8 cellular contexts compared by ENCODE assay signal in the genomic region with DNA sequence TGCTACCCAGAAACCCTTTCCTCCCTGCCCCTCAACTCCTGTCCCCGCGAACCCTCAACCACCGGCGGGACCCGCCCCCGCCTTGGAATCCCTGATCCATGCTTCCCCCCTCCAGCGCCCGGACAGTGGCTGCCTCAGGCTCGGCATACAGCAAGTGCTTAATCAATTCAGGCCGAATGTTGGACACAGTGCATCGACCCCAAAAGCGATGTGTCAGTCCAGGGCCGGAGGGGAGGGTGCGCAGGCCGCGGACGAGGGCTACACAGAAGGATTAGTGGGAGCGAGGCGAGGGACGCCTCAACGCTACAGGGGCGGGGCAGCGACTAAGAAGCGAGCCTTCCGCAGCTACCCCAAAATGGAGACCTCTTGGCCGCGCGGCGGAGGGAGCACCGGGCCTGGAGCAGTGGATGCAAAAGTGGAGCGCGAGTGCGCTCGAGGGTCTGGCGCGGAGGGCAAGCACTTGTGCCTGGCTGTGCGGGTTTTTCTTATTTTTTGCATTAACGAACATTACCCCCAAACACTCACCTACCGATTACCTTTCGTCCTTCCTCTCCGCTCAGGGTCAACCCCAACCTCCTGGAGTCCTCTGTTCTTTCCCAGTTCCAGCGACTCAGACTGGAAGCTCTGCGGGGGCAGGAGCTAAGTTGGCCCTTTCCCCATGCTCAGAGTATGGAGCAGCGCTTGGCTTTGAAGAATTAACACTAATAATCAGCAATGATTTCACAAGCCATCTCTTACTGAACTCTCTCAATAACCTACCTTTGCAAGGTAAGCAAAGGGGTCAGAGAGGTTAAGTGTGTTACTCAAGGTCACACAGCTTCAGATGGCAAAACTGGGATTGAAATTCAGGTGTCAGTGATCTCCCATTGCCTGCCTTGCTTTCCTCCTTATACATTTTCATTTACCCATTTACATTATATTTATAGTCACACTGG. TPM values are rescaled to one million over a fixed set of nuclear protein-coding genes. Genes with fewer than 3 reads are reported as not detected.
DNase-seq lines count a peak whose midpoint lies in the region; ATAC-seq and TF ChIP-seq lines count a peak whose summit lies in the region.

No MANE protein-coding gene starts in this region.

- WGBS in adrenal gland, 4 donors: 3 to 8% (median 3%) methylated on average over 16 to 44 of the region's 44 CpGs

- DNase-seq in Right ventricle myocardium inferior (ENCODE audit: missing footprints) (peak; percentile 89), cardiac septum (ENCODE audit: low spot score) (no peak), HS-27A (ENCODE audit: low read depth) (peak; percentile 59), Panc1 (ENCODE audit: low read depth, low spot score) (no peak), adrenal gland (peak in 4 of 7 donors; percentile 71 to 78 (median 72)), left ventricle myocardium inferior (peak; percentile 67), posterior cingulate gyrus (peak in 8 of 10 donors; percentile 45 to 93 (median 58))

- H3K9me3 ChIP-seq in Panc1 (ENCODE audit: control insufficient read depth, insufficient read depth, low read depth, low read length): no peaks in the 10 kb centered on the region
- no peaks in the 10 kb centered on the region for H3K9me3 ChIP-seq in adrenal gland (replicated peaks in 1 of 3)
- H3K9me3 ChIP-seq in left ventricle myocardium inferior (replicated peaks): no peaks in the 10 kb centered on the region

- TF ChIP-seq POLR2A in adrenal gland (IDR thresholded peaks at IDR 0.05): no peak

- H3K4me3 ChIP-seq in Panc1 (ENCODE audit: low read depth in 2 of 2, low read length in 2 of 2) (peak overlapping the region; percentile 86 to 88), adrenal gland (peak overlapping the region; percentile 37 to 80 (median 54)), left ventricle myocardium inferior (peak overlapping the region; percentile 83)

- intact Hi-C loops in Right ventricle myocardium inferior (cut with DNase I) (no loop called here), cardiac septum (cut with DNase I) (loop anchor here (5.0 to 10.0 kb wide), 2 partner anchors 146 to 208 kb away; partner anchors contain the start of genes EMSY, GVQW3 and THAP12), Panc1 (cut with micrococcal nuclease; ENCODE audit: unreplicated experiment) (no loop called here), adrenal gland (cut with DNase I) (no loop called here), left ventricle myocardium inferior (cut with micrococcal nuclease) (no loop called here), posterior cingulate gyrus (cut with DNase I) (loop anchor here (5.0 kb wide), 1 partner anchor 146 kb away; the partner anchor contains the start of genes GVQW3 and THAP12)

- ATAC-seq in Right ventricle myocardium inferior (peak; percentile 60), Panc1 (peak; percentile 71), HG03565 (IDR thresholded peaks at IDR 0.05; ENCODE audit: unreplicated experiment) (no peak)

- POLR2A ChIA-PET in Panc1 (lab: Charles Lee): interaction anchor here (0.6 to 1.2 kb wide), 2 partner anchors 34 to 641 kb away, joined by 3 to 7 read pairs; no protein-coding TSS in a partner anchor

- H3K27me3 ChIP-seq in Panc1 (ENCODE audit: control insufficient read depth, insufficient read depth, low read length): no peaks in the 10 kb centered on the region
- no peaks in the 10 kb centered on the region for H3K27me3 ChIP-seq in adrenal gland
- H3K27me3 ChIP-seq in left ventricle myocardium inferior (ENCODE audit: low read depth): peaks cover 2% of the 10 kb centered on the region

- no TSS peak for BruUV-seq in Panc1 (replicated peaks; lab: Mats Ljungman, UMichigan)

- peak overlapping the region; percentile 74 for H3K27ac ChIP-seq in Panc1 (ENCODE audit: low read length)
- peak overlapping the region; percentile 43 to 95 (median 80) for H3K27ac ChIP-seq in adrenal gland
- H3K27ac ChIP-seq in left ventricle myocardium inferior (replicated peaks): peak overlapping the region; percentile 92

- H3K4me1 ChIP-seq in Panc1 (ENCODE audit: control insufficient read depth, insufficient read depth, low read length) (peaks cover 15% of the 10 kb centered on the region; the same call in 1 of the 2 replicates), adrenal gland (replicated peaks in 1 of 2) (peaks cover 7 to 23% of the 10 kb centered on the region in 2 donors), left ventricle myocardium inferior (peaks cover 29% of the 10 kb centered on the region)

- CTCF ChIA-PET in Panc1 (lab: Charles Lee): no interaction called here

- in situ Hi-C loops in Panc1 (cut with HindIII; ENCODE audit: low pct_unique_long_range_greater_than_20kb, low sequenced_read_pairs): no loop called here

- TF ChIP-seq CTCF in Panc1 (IDR thresholded peaks at IDR 0.05): no peak
- no peak for TF ChIP-seq CTCF in adrenal gland (IDR thresholded peaks at IDR 0.05)
- no peak for TF ChIP-seq CTCF in left ventricle myocardium inferior (IDR thresholded peaks at IDR 0.05; ENCODE audit: borderline replicate concordance)

- H3K36me3 ChIP-seq in Panc1 (ENCODE audit: control insufficient read depth, insufficient read depth, low read length): no peaks in the 10 kb centered on the region
- H3K36me3 ChIP-seq in adrenal gland (replicated peaks in 1 of 2): no peaks in the 10 kb centered on the region
- no peaks in the 10 kb centered on the region for H3K36me3 ChIP-seq in left ventricle myocardium inferior

RNA-seq across cellular contexts. Expression of gene WNT11, which starts 30.1 kb away (rescaled TPM):
- total RNA-seq in Right ventricle myocardium inferior (18.2 TPM), cardiac septum (9.2 TPM), Panc1 (2021; ENCODE audit: unreplicated experiment) (1.1 TPM), adrenal gland (10 to 100 TPM; 17.9 to 88.2 (median 35.7) TPM), left ventricle myocardium inferior (22.7 TPM)
- 3.3 TPM for polyA plus RNA-seq in Panc1 (2012; ENCODE audit: insufficient read length)
- polyA plus RNA-seq in adrenal gland: 10 to 100 TPM in 1 of 3 donors, 1 to 10 TPM in 2; 3.8 to 14.1 (median 9.4) TPM

Comparison
In these comparisons a context has a peak if more than half of its experiments do, and no peak if none do; other contexts are left out.
1. DNase-seq: peak in Right ventricle myocardium inferior (single experiment), HS-27A (single experiment), adrenal gland (4 of 7), left ventricle myocardium inferior (single experiment) and posterior cingulate gyrus (8 of 10); none in cardiac septum (single experiment) and Panc1 (single experiment).
2. intact Hi-C loops: an anchor here in cardiac septum (5.0 to 10.0 kb wide) and posterior cingulate gyrus (5.0 kb wide); none called in Right ventricle myocardium inferior, Panc1, adrenal gland and left ventricle myocardium inferior.
3. Peak in every context shown above with its lines, with median percentiles within 50 percentile points of each other: H3K27ac ChIP-seq and H3K4me3 ChIP-seq.